In genomic region chr6:21633511-21634109, GRCh38 we compare ENCODE assay signal across 24 cellular contexts.
"Had no signal": no experiment of that assay in that cellular context is flagged by ENCODE, and none has a peak within 500 bp of the region (broad histone marks: within the 10 kb centered on the region; RNA-seq: fewer than 3 reads in every experiment).

No MANE protein-coding gene starts in this region.

- FAIRE-seq: kidney, TTC549 had no signal

- H3K9me3 ChIP-seq: adrenal gland, gastroesophageal sphincter, right atrium auricular region, spleen, tibial nerve had no signal

- H3K4me3 ChIP-seq: adrenal gland, gastroesophageal sphincter, right atrium auricular region, spleen, tibial nerve had no signal

- H3K27ac ChIP-seq: adrenal gland, gastroesophageal sphincter, right atrium auricular region, spleen, tibial nerve, VCaP had no signal

- H3K36me3 ChIP-seq: adrenal gland, gastroesophageal sphincter, right atrium auricular region, spleen, tibial nerve had no signal

- DNase-seq: activated CD4-positive, alpha-beta T cell treated with anti-CD3 and anti-CD28 coated beads for 48 hours; activated CD4-positive, alpha-beta T cell treated with anti-CD3 and anti-CD28 coated beads, Interleukin-2, amount 50 U/mL, for 48 hours; activated CD8-positive, alpha-beta memory T cell treated with anti-CD3 and anti-CD28 coated beads for 24 hours; activated effector memory CD4-positive, alpha-beta T cell treated with anti-CD3 and anti-CD28 coated beads, Interleukin-2, amount 50 U/mL, for 16 hours; activated naive CD4-positive, alpha-beta T cell treated with anti-CD3 and anti-CD28 coated beads for 36 hours; activated naive CD8-positive, alpha-beta T cell treated with anti-CD3 and anti-CD28 coated beads for 36 hours; activated T-cell treated with anti-CD3 and anti-CD28 coated beads, Interleukin-2, amount 50 U/mL, for 1 hour; adrenal gland; aorta; caudate nucleus; dermis blood vessel endothelial cell; effector CD4-positive, alpha-beta T cell; hippocampal formation; kidney; naive thymus-derived CD4-positive, alpha-beta T cell; spleen; stimulated activated CD4-positive, alpha-beta T cell treated with anti-CD3 and anti-CD28 coated beads, Interleukin-2, amount 100 ng/mL, for 48 hours; stimulated activated naive CD4-positive, alpha-beta T cell treated with Interleukin-2 at 50 U/mL for 16 hours had no signal

- ATAC-seq: activated CD4-positive, CD25-positive, alpha-beta regulatory T cell treated with anti-CD3 and anti-CD28 coated beads, Interleukin-2, amount 50 U/mL, for 24 hours; gastroesophageal sphincter; naive thymus-derived CD4-positive, alpha-beta T cell had no signal

- H3K27me3 ChIP-seq: adrenal gland, gastroesophageal sphincter, right atrium auricular region, spleen, tibial nerve had no signal

- H3K4me1 ChIP-seq: adrenal gland, gastroesophageal sphincter, right atrium auricular region, spleen, tibial nerve had no signal
